In genomic region chr12:113194971-113195391, GRCh38 we compare ENCODE assay signal across 15 cellular contexts.
DNase-seq lines count a peak whose midpoint lies in the region; ATAC-seq and TF ChIP-seq lines count a peak whose summit lies in the region.
"Had no signal": no experiment of that assay in that cellular context is flagged by ENCODE, and none has a peak within 500 bp of the region (broad histone marks: within the 10 kb centered on the region; RNA-seq: fewer than 3 reads in every experiment).

No MANE protein-coding gene starts in this region.

- peak; percentile 53 for ATAC-seq in SK-N-SH treated with all-trans-retinoic acid at 6 μM for 48 hours
- no peak for ATAC-seq in HG03378 (IDR thresholded peaks at IDR 0.05; ENCODE audit: unreplicated experiment)
- no peak for ATAC-seq in GM18873 (IDR thresholded peaks at IDR 0.05; ENCODE audit: low FRiP score, unreplicated experiment)
- ATAC-seq: stimulated activated naive CD8-positive, alpha-beta T cell treated with anti-CD3 and anti-CD28 coated beads, Interleukin-15, amount 100 ng/mL, for 72 hours; WTC11 had no signal

- peak; percentile 50 for DNase-seq in NCI-H82 (lab: John Stamatoyannopoulos, UW)
- DNase-seq in NCI-H82 treated with DMSO at 0.1 percent for 48 hours (lab: John Stamatoyannopoulos, UW; ENCODE audit: unreplicated experiment): no peak
- DNase-seq in iPS-NIHi11 (ENCODE audit: low spot score): peak; percentile 48
- peak; percentile 65 for DNase-seq in smooth muscle cell of the brain vasculature (ENCODE audit: low read depth, low spot score)
- DNase-seq in activated CD8-positive, alpha-beta memory T cell treated with anti-CD3 and anti-CD28 coated beads, Interleukin-2, amount 50 U/mL, for 4 hours: no peak
- DNase-seq: 8988T; activated T-cell treated with anti-CD3 and anti-CD28 coated beads for 4 hours; erythroblast; nucleus accumbens; stimulated activated CD4-positive, alpha-beta T cell treated with anti-CD3 and anti-CD28 coated beads, Interleukin-4, amount 100 ng/mL, for 4 hours; stimulated activated naive CD8-positive, alpha-beta T cell treated with anti-CD3 and anti-CD28 coated beads, Interleukin-15, amount 100 ng/mL, for 72 hours had no signal

TF ChIP-seq in SK-N-SH treated with all-trans-retinoic acid at 6 μM for 48 hours, 23 proteins besides CTCF, POLR2A, EP300 and RAD21:
- no peak for TF ChIP-seq GLIS3 (CRISPR knock-in tag; IDR thresholded peaks at IDR 0.05)
- TF ChIP-seq ISL1 (CRISPR knock-in tag; IDR thresholded peaks at IDR 0.05): no peak
- TF ChIP-seq ZC3H10 (CRISPR knock-in tag; IDR thresholded peaks at IDR 0.05): no peak
- TF ChIP-seq ZFP30 (CRISPR knock-in tag; IDR thresholded peaks at IDR 0.05): no peak
- TF ChIP-seq BACH2 (CRISPR knock-in tag; IDR thresholded peaks at IDR 0.05; ENCODE audit: borderline replicate concordance): no peak

Comparison
In these comparisons a context has a peak if more than half of its experiments do, and no peak if none do; other contexts are left out.
1. DNase-seq: peak in NCI-H82 (single experiment), iPS-NIHi11 (single experiment) and smooth muscle cell of the brain vasculature (single experiment); none in NCI-H82 treated with DMSO at 0.1 percent for 48 hours (single experiment) and activated CD8-positive, alpha-beta memory T cell treated with anti-CD3 and anti-CD28 coated beads, Interleukin-2, amount 50 U/mL, for 4 hours (single experiment).